1 cellular context compared by ENCODE assay signal in the genomic region with DNA sequence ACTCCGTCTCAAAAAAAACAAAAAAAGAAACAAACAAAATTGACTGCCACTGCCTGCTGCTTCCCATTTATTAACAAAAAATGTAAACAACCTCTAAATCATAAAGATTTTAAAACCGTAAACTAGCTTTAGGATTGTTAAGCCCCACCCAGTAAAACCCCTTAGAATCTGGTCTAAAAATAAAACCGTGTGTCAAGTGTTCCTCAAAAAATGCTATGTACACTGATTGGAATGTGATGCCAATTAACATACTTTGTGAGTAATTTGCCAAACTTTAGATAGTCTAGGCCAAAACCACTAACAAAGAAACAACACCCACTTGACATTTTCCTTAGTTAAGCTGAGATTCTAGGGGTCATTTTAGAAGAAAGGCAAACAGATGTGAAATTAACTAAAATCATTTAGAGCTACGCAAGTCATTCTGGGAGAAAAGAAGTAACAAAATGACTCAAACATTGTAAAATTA.
TF ChIP-seq lines count a peak whose summit lies in the region.

No MANE protein-coding gene starts in this region.

TF ChIP-seq in GM12878, 131 proteins besides CTCF, POLR2A, EP300 and RAD21 (continued from another document):
- TF ChIP-seq, protein P1, sequence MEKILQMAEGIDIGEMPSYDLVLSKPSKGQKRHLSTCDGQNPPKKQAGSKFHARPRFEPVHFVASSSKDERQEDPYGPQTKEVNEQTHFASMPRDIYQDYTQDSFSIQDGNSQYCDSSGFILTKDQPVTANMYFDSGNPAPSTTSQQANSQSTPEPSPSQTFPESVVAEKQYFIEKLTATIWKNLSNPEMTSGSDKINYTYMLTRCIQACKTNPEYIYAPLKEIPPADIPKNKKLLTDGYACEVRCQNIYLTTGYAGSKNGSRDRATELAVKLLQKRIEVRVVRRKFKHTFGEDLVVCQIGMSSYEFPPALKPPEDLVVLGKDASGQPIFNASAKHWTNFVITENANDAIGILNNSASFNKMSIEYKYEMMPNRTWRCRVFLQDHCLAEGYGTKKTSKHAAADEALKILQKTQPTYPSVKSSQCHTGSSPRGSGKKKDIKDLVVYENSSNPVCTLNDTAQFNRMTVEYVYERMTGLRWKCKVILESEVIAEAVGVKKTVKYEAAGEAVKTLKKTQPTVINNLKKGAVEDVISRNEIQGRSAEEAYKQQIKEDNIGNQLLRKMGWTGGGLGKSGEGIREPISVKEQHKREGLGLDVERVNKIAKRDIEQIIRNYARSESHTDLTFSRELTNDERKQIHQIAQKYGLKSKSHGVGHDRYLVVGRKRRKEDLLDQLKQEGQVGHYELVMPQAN (conservative IDR thresholded peaks at IDR 0.05): no peak
- TF ChIP-seq YBX1 (IDR thresholded peaks at IDR 0.05): no peak
